11 cellular contexts compared by ENCODE assay signal in genomic region chr3:8554725-8555621, GRCh38. TPM values are rescaled to one million over a fixed set of nuclear protein-coding genes. Genes with fewer than 3 reads are reported as not detected.
DNase-seq lines count a peak whose midpoint lies in the region; ATAC-seq and TF ChIP-seq lines count a peak whose summit lies in the region.
"Had no signal": no experiment of that assay in that cellular context is flagged by ENCODE, and none has a peak within 500 bp of the region (broad histone marks: within the 10 kb centered on the region; RNA-seq: fewer than 3 reads in every experiment).

No MANE protein-coding gene starts in this region.

- H2BK120ac ChIP-seq in H9 (ENCODE audit: low read depth, low read length, poor library complexity, severe bottlenecking), result no peak overlapping the region

- H2BK20ac ChIP-seq in H9 (ENCODE audit: low read depth, low read length, poor library complexity, severe bottlenecking), result no peak overlapping the region

- DNase-seq in H9 (peak; percentile 51), astrocyte of the hippocampus (ENCODE audit: low read depth, low spot score) (peak; percentile 97), iPS-NIHi11 (ENCODE audit: low spot score) (peak; percentile 46), stromal cell of bone marrow (ENCODE audit: low read depth) (peak; percentile 54), dermis blood vessel endothelial cell (no peak), HPDE6-E6E7 (ENCODE audit: extremely low spot score) (no peak)
- DNase-seq: effector CD4-positive, alpha-beta T cell; NCI-H446 had no signal

- H3K4me2 ChIP-seq in H9 (ENCODE audit: insufficient read depth, insufficient read length, low read length), result no peak overlapping the region

- no peak overlapping the region for H2BK12ac ChIP-seq in H9 (ENCODE audit: insufficient read length, low read depth, low read length)

- no peak overlapping the region for H3T11ph ChIP-seq in H9 (ENCODE audit: low read length)

- H3K79me2 ChIP-seq in H9 (ENCODE audit: insufficient read depth, low read length), result no peaks in the 10 kb centered on the region

- no peak overlapping the region for H2AK5ac ChIP-seq in H9 (ENCODE audit: insufficient read length, low read length)

- no peak overlapping the region for H3K18ac ChIP-seq in H9 (ENCODE audit: insufficient read length, low read depth, low read length)

- no peaks in the 10 kb centered on the region for H3K79me1 ChIP-seq in H9 (ENCODE audit: insufficient read depth, low read depth, low read length, poor library complexity, severe bottlenecking)

- H3K4me1 Mint-ChIP-seq in H9, result peaks cover 17 to 33% of the 10 kb centered on the region in 2 experiments

- peaks cover 0 to 23% (median 5%) of the 10 kb centered on the region in 3 experiments; a peak in 3 of 7 replicates for H3K36me3 Mint-ChIP-seq in H9 (ENCODE audit: insufficient read depth in 1 of 3, low read depth in 3 of 3)

- H3K27me3 ChIP-seq in H9 (ENCODE audit: insufficient read depth, low read length), result no peaks in the 10 kb centered on the region
- H3K27me3 ChIP-seq: neutrophil had no signal

- TF ChIP-seq POLR2A in GM18505 (IDR thresholded peaks at IDR 0.05; ENCODE audit: borderline replicate concordance, extremely low read depth, insufficient read depth, insufficient read length), result no peak

- H3K9me3 ChIP-seq in H9 (ENCODE audit: control insufficient read depth, low read depth, low read length), result no peaks in the 10 kb centered on the region
- H3K9me3 ChIP-seq: neutrophil had no signal

- no peak overlapping the region for H3K23ac ChIP-seq in H9 (ENCODE audit: insufficient read length, low read depth, low read length)

- H3K4ac ChIP-seq in H9 (ENCODE audit: low read depth, low read length), result no peak overlapping the region

- H3K9me3 Mint-ChIP-seq in H9, result no peaks in the 10 kb centered on the region

- no peak overlapping the region for H2BK15ac ChIP-seq in H9 (ENCODE audit: low read depth, low read length)

- H4K91ac ChIP-seq in H9 (ENCODE audit: insufficient read length, low read depth, low read length), result no peak overlapping the region

- no peaks in the 10 kb centered on the region for H3K27me3 Mint-ChIP-seq in H9 (ENCODE audit: low read depth)

- TF ChIP-seq CTCF in H9 (conservative IDR thresholded peaks at IDR 0.05), result no peak

- H2AFZ ChIP-seq in H9 (ENCODE audit: low read length), result no peak overlapping the region

- H3K14ac ChIP-seq in H9 (ENCODE audit: insufficient read depth, low read length), result no peak overlapping the region

- no peaks in the 10 kb centered on the region; the same call in 1 of the 2 replicates for H3K4me1 ChIP-seq in H9 (ENCODE audit: insufficient read depth, low read length)

- no peak overlapping the region for H3K27ac ChIP-seq in H9 (ENCODE audit: insufficient read length, low read depth, low read length)
- H3K27ac ChIP-seq: neutrophil had no signal

- no peak overlapping the region for H4K8ac ChIP-seq in H9 (replicated peaks; ENCODE audit: insufficient read length, low read depth, low read length)

- no peaks in the 10 kb centered on the region for H3K23me2 ChIP-seq in H9 (ENCODE audit: insufficient read length, low read depth, low read length, poor library complexity, severe bottlenecking)

- 0 out of 5 replicates have a peak overlapping the region, but pooled peaks of 1 of the 2 experiments have one; percentile 20 for H3K4me3 Mint-ChIP-seq in H9

- peak overlapping the region; percentile 61 to 82 (median 63); a peak in 5 of 7 replicates for H3K27ac Mint-ChIP-seq in H9

- no peak for ATAC-seq in HG03045 (IDR thresholded peaks at IDR 0.05; ENCODE audit: unreplicated experiment)
- no peak for ATAC-seq in GM18505 (IDR thresholded peaks at IDR 0.05; ENCODE audit: unreplicated experiment)

- H3K56ac ChIP-seq in H9 (ENCODE audit: insufficient read length, low read depth, low read length), result no peak overlapping the region

- H2BK5ac ChIP-seq in H9 (ENCODE audit: insufficient read length, low read length), result no peak overlapping the region

- no peak overlapping the region for H3K9ac ChIP-seq in H9 (ENCODE audit: extremely low read depth, insufficient read length, low read length)

- no CpG with 5 or more reads among the region's 19 CpGs for WGBS in H9 (ENCODE audit: extremely low coverage, insufficient read length, low lambda C conversion rate)

- no peaks in the 10 kb centered on the region for H4K20me1 ChIP-seq in H9 (ENCODE audit: control insufficient read depth, insufficient read depth, insufficient read length)

- no peak overlapping the region for H4K5ac ChIP-seq in H9 (ENCODE audit: insufficient read length, low read depth, low read length)

RNA-seq across cellular contexts. Expression of gene LMCD1, which starts 53.4 kb away (rescaled TPM):
- total RNA-seq in H9 (2021), result 19.2 and 22.1 TPM in 2 replicates
- total RNA-seq in dermis blood vessel endothelial cell, result 39.9 and 106 TPM in 2 replicates

Comparison
In these comparisons a context has a peak if more than half of its experiments do, and no peak if none do; other contexts are left out.
1. DNase-seq: peak in H9 (single experiment), astrocyte of the hippocampus (single experiment), iPS-NIHi11 (single experiment) and stromal cell of bone marrow (single experiment); none in dermis blood vessel endothelial cell (single experiment) and HPDE6-E6E7 (single experiment).